Comparison of ENCODE assay signal across 13 cellular contexts in genomic region chr16:68668266-68668665, GRCh38. TPM values are rescaled to one million over a fixed set of nuclear protein-coding genes. Genes with fewer than 3 reads are reported as not detected.
DNase-seq lines count a peak whose midpoint lies in the region; ATAC-seq and TF ChIP-seq lines count a peak whose summit lies in the region.
"Had no signal": no experiment of that assay in that cellular context is flagged by ENCODE, and none has a peak within 500 bp of the region (broad histone marks: within the 10 kb centered on the region; RNA-seq: fewer than 3 reads in every experiment).

No MANE protein-coding gene starts in this region.

- H3K27me3 Mint-ChIP-seq in activated CD4-positive, alpha-beta T cell treated with anti-CD3 and anti-CD28 coated beads, Interleukin-2, amount 10 ng/mL, durations not matched to agents 7 days and 5 days: no peaks in the 10 kb centered on the region
- H3K27me3 Mint-ChIP-seq in activated T-cell treated with anti-CD3 and anti-CD28 coated beads, Interleukin-2, amount 50 U/mL, for 4 hours (ENCODE audit: low read depth): no peaks in the 10 kb centered on the region
- H3K27me3 Mint-ChIP-seq in nephron progenitor cell (ENCODE audit: low read depth, poor library complexity): no peaks in the 10 kb centered on the region

- no peak overlapping the region for H3K4me3 ChIP-seq in A673 (ENCODE audit: low read depth, low read length, poor library complexity, severe bottlenecking)
- H3K4me3 ChIP-seq: Peyer's patch, sigmoid colon had no signal

- CTCF ChIA-PET in activated CD4-positive, alpha-beta T cell treated with anti-CD3 and anti-CD28 coated beads, Interleukin-2, amount 10 ng/mL, durations not matched to agents 7 days and 5 days (lab: Charles Lee): interaction anchor here (1.1 to 1.4 kb wide), 3 partner anchors 52 to 158 kb away, joined by 3 to 4 read pairs (median 3); no protein-coding TSS in a partner anchor
- CTCF ChIA-PET in A673 (lab: Charles Lee): no interaction called here

- TF ChIP-seq CTCF in A673 (conservative IDR thresholded peaks at IDR 0.05; ENCODE audit: low read depth, low read length) (no peak), nephron progenitor cell (IDR thresholded peaks at IDR 0.05) (no peak)

- no peak overlapping the region for H3K4me3 Mint-ChIP-seq in activated CD4-positive, alpha-beta T cell treated with anti-CD3 and anti-CD28 coated beads, Interleukin-2, amount 10 ng/mL, durations not matched to agents 7 days and 5 days
- H3K4me3 Mint-ChIP-seq in activated T-cell treated with anti-CD3 and anti-CD28 coated beads, Interleukin-2, amount 50 U/mL, for 4 hours: no peak overlapping the region
- no peak overlapping the region for H3K4me3 Mint-ChIP-seq in nephron progenitor cell

- H3K9me3 Mint-ChIP-seq in activated CD4-positive, alpha-beta T cell treated with anti-CD3 and anti-CD28 coated beads, Interleukin-2, amount 10 ng/mL, durations not matched to agents 7 days and 5 days: peaks cover 3% of the 10 kb centered on the region
- no peaks in the 10 kb centered on the region for H3K9me3 Mint-ChIP-seq in activated T-cell treated with anti-CD3 and anti-CD28 coated beads, Interleukin-2, amount 50 U/mL, for 4 hours
- no peaks in the 10 kb centered on the region for H3K9me3 Mint-ChIP-seq in nephron progenitor cell

- H3K36me3 Mint-ChIP-seq in activated CD4-positive, alpha-beta T cell treated with anti-CD3 and anti-CD28 coated beads, Interleukin-2, amount 10 ng/mL, durations not matched to agents 7 days and 5 days (ENCODE audit: low read depth): peaks cover 3% of the 10 kb centered on the region
- no peaks in the 10 kb centered on the region for H3K36me3 Mint-ChIP-seq in activated T-cell treated with anti-CD3 and anti-CD28 coated beads, Interleukin-2, amount 50 U/mL, for 4 hours (ENCODE audit: insufficient read depth)
- no peaks in the 10 kb centered on the region for H3K36me3 Mint-ChIP-seq in nephron progenitor cell (ENCODE audit: low read depth)

- no peaks in the 10 kb centered on the region for H3K27me3 ChIP-seq in A673 (replicated peaks; ENCODE audit: insufficient read depth, low read depth, low read length, poor library complexity)
- H3K27me3 ChIP-seq: Peyer's patch, sigmoid colon had no signal

- H3K4me1 ChIP-seq in A673 (ENCODE audit: insufficient read depth, low read length, poor library complexity, severe bottlenecking): no peaks in the 10 kb centered on the region
- H3K4me1 ChIP-seq: Peyer's patch, sigmoid colon had no signal

- no TSS peak for BruUV-seq in A673 (replicated peaks; lab: Mats Ljungman, UMichigan)

- peak; percentile 10 for DNase-seq in activated CD4-positive, alpha-beta T cell treated with anti-CD3 and anti-CD28 coated beads, Interleukin-2, amount 10 ng/mL, durations not matched to agents 7 days and 5 days
- DNase-seq in activated CD4-positive, alpha-beta T cell treated with anti-CD3 and anti-CD28 coated beads, Interleukin-2, amount 50 U/mL, for 4 hours: no peak
- peak; percentile 94 for DNase-seq in HPDE6-E6E7 (ENCODE audit: extremely low spot score)
- no peak for DNase-seq in activated T-cell treated with anti-CD3 and anti-CD28 coated beads, Interleukin-2, amount 50 U/mL, for 4 hours
- peak; percentile 13 to 28 (median 16) for DNase-seq in stimulated activated CD4-positive, alpha-beta T cell treated with anti-CD3 and anti-CD28 coated beads, TNF-alpha, amount 100 ng/mL, for 48 hours (ENCODE audit: low read depth in 3 of 3)
- no peak for DNase-seq in A673 (ENCODE audit: low spot score)
- no peak for DNase-seq in nephron progenitor cell
- DNase-seq in A172 (ENCODE audit: low spot score): no peak
- DNase-seq: cerebellar nuclear complex, glutamatergic neuron, NCI-H1436 treated with DMSO at 0.1 percent for 48 hours, Peyer's patch, sigmoid colon had no signal

- no peak overlapping the region for H3K27ac ChIP-seq in A673 (ENCODE audit: low read depth, low read length, poor library complexity, severe bottlenecking)
- H3K27ac ChIP-seq: Peyer's patch, sigmoid colon had no signal

- no peaks in the 10 kb centered on the region for H3K36me3 ChIP-seq in A673 (ENCODE audit: insufficient read depth, low read length, poor library complexity, severe bottlenecking)
- H3K36me3 ChIP-seq: Peyer's patch, sigmoid colon had no signal

- POLR2A ChIA-PET in activated CD4-positive, alpha-beta T cell treated with anti-CD3 and anti-CD28 coated beads, Interleukin-2, amount 10 ng/mL, durations not matched to agents 7 days and 5 days (lab: Charles Lee): interaction anchor here (0.5 kb wide), 1 partner anchor 319 kb away, joined by 3 read pairs; no protein-coding TSS in a partner anchor
- POLR2A ChIA-PET in A673 (lab: Charles Lee; ENCODE audit: low non-redundant PET): no interaction called here

- H3K4me1 Mint-ChIP-seq in activated CD4-positive, alpha-beta T cell treated with anti-CD3 and anti-CD28 coated beads, Interleukin-2, amount 10 ng/mL, durations not matched to agents 7 days and 5 days: peaks cover 19% of the 10 kb centered on the region
- H3K4me1 Mint-ChIP-seq in activated T-cell treated with anti-CD3 and anti-CD28 coated beads, Interleukin-2, amount 50 U/mL, for 4 hours (ENCODE audit: low read depth): peaks cover 5% of the 10 kb centered on the region
- peaks cover 14% of the 10 kb centered on the region for H3K4me1 Mint-ChIP-seq in nephron progenitor cell

- intact Hi-C loops in A673 (cut with micrococcal nuclease; ENCODE audit: unreplicated experiment): no loop called here

- peak overlapping the region; percentile 46 for H3K27ac Mint-ChIP-seq in activated CD4-positive, alpha-beta T cell treated with anti-CD3 and anti-CD28 coated beads, Interleukin-2, amount 10 ng/mL, durations not matched to agents 7 days and 5 days
- no peak overlapping the region for H3K27ac Mint-ChIP-seq in nephron progenitor cell

- peak; percentile 97 to 98 for ATAC-seq in activated T-cell treated with anti-CD3 and anti-CD28 coated beads, Interleukin-2, amount 50 U/mL, for 4 hours

- H3K9me3 ChIP-seq in A673 (ENCODE audit: low read depth, low read length, poor library complexity, severe bottlenecking): no peaks in the 10 kb centered on the region
- H3K9me3 ChIP-seq: Peyer's patch, sigmoid colon had no signal

RNA-seq across cellular contexts. Expression of gene CDH3, which starts 23.2 kb away (rescaled TPM):
- under 1 TPM in 1 of 2 experiments, not detected in 1; 0.31 TPM for total RNA-seq in activated CD4-positive, alpha-beta T cell treated with anti-CD3 and anti-CD28 coated beads, Interleukin-2, amount 10 ng/mL, durations not matched to agents 7 days and 5 days
- under 1 TPM; 0.22 to 0.48 (median 0.34) TPM for total RNA-seq in activated T-cell treated with anti-CD3 and anti-CD28 coated beads, Interleukin-2, amount 50 U/mL, for 4 hours
- total RNA-seq in A673 (2021): 0.15 TPM in 1 of 2 replicates, not detected in the other
- 0.07 and 0.34 TPM in 2 replicates for total RNA-seq in A172 (2014; rRNA removed; shearing (Covaris generic))

Comparison
In these comparisons a context has a peak if more than half of its experiments do, and no peak if none do; other contexts are left out.
1. DNase-seq: peak in activated CD4-positive, alpha-beta T cell treated with anti-CD3 and anti-CD28 coated beads, Interleukin-2, amount 10 ng/mL, durations not matched to agents 7 days and 5 days (single experiment), HPDE6-E6E7 (single experiment) and stimulated activated CD4-positive, alpha-beta T cell treated with anti-CD3 and anti-CD28 coated beads, TNF-alpha, amount 100 ng/mL, for 48 hours (3 of 3); none in activated CD4-positive, alpha-beta T cell treated with anti-CD3 and anti-CD28 coated beads, Interleukin-2, amount 50 U/mL, for 4 hours (0 of 2), activated T-cell treated with anti-CD3 and anti-CD28 coated beads, Interleukin-2, amount 50 U/mL, for 4 hours (single experiment), A673 (single experiment), nephron progenitor cell (single experiment) and A172 (single experiment).